20 cellular contexts compared by ENCODE assay signal in the genomic region with DNA sequence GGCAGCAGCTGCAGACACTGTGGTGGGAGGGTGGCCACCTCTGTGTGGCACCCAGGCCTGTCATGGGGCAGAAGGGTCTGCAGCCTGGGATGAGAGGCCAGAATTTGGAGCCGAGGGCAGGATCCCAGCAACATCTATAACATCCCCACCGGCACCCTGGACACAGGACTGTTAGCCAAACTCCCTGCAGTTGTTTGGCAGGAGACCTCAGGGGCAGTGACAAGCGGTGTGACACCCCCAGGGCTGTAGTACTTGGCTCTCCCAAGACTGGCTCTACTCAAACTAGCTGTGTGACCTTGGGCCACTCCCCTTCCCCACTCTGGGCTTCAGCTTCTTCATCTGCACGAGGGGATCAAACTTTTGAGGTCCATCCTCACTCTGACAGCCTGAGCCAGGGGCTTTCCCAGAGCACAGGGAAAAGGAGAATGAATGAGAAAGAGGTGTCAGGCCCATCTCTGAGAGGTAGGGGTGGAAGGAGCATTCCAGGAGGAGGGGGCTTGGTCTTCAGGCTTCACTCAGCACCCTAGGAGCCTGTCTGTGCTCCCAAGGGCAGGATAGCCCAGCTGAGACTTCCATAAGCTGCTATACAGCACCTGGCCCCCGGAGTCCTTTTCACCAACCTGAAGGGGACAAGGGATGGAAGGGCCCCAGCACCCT.
"Had no signal": no experiment of that assay in that cellular context is flagged by ENCODE, and none has a peak within 500 bp of the region (broad histone marks: within the 10 kb centered on the region; RNA-seq: fewer than 3 reads in every experiment).

No MANE protein-coding gene starts in this region.

- H3K4me3 Mint-ChIP-seq: naive thymus-derived CD8-positive, alpha-beta T cell; stimulated activated memory B cell treated with anti-CD40 and anti-IgM and Interleukin-4, amounts not matched to agents 10 μg/mL and 1 μg/mL and 100 μg/mL, for 72 hours; stimulated activated naive CD8-positive, alpha-beta T cell treated with anti-CD3 and anti-CD28 coated beads, Interleukin-15, Interleukin-2, amounts not matched to agents 100 ng/mL and 50 ng/mL, for 24 hours had no signal

- H3K36me3 Mint-ChIP-seq: naive thymus-derived CD8-positive, alpha-beta T cell had no signal

- H3K27ac ChIP-seq: dorsolateral prefrontal cortex, neutrophil, parathyroid adenoma, prostate gland, right atrium auricular region, sigmoid colon, suprapubic skin, transverse colon, upper lobe of right lung, uterus had no signal

- H2AFZ ChIP-seq: parathyroid adenoma had no signal

- H3K27me3 Mint-ChIP-seq: stimulated activated memory B cell treated with anti-CD40 and anti-IgM and Interleukin-4, amounts not matched to agents 10 μg/mL and 1 μg/mL and 100 μg/mL, for 72 hours had no signal

- H3K9me3 Mint-ChIP-seq: naive thymus-derived CD8-positive, alpha-beta T cell; stimulated activated memory B cell treated with anti-CD40 and anti-IgM and Interleukin-4, amounts not matched to agents 10 μg/mL and 1 μg/mL and 100 μg/mL, for 72 hours; stimulated activated naive CD8-positive, alpha-beta T cell treated with anti-CD3 and anti-CD28 coated beads, Interleukin-15, Interleukin-2, amounts not matched to agents 100 ng/mL and 50 ng/mL, for 24 hours had no signal

- H3K4me3 ChIP-seq: dorsolateral prefrontal cortex, lung, prostate gland, right atrium auricular region, sigmoid colon, suprapubic skin, transverse colon, upper lobe of right lung, uterus had no signal

- H3K27me3 ChIP-seq: dorsolateral prefrontal cortex, right atrium auricular region, sigmoid colon, suprapubic skin, transverse colon, upper lobe of right lung, uterus had no signal

- H3K4me1 ChIP-seq: parathyroid adenoma, prostate gland, right atrium auricular region, sigmoid colon, transverse colon, upper lobe of right lung, uterus had no signal

- ATAC-seq: naive thymus-derived CD8-positive, alpha-beta T cell; stimulated activated memory B cell treated with anti-CD40 and anti-IgM and Interleukin-4, amounts not matched to agents 10 μg/mL and 1 μg/mL and 100 μg/mL, for 72 hours; upper lobe of right lung had no signal

- H3K36me3 ChIP-seq: neutrophil, prostate gland, right atrium auricular region, sigmoid colon, suprapubic skin, transverse colon, upper lobe of right lung, uterus had no signal

- H3K79me2 ChIP-seq: parathyroid adenoma had no signal

- DNase-seq: cerebellar nuclear complex; dorsolateral prefrontal cortex; effector CD4-positive, alpha-beta T cell; mesenchymal stem cell; midbrain; naive thymus-derived CD8-positive, alpha-beta T cell; sigmoid colon; stimulated activated CD4-positive, alpha-beta T cell treated with anti-CD3 and anti-CD28 coated beads, Interleukin-2, amount 100 ng/mL, for 24 hours; stimulated activated CD4-positive, alpha-beta T cell treated with anti-CD3 and anti-CD28 coated beads, Interleukin-4, amount 100 ng/mL, for 24 hours; transverse colon; upper lobe of right lung; uterus had no signal

- H3K27ac Mint-ChIP-seq: stimulated activated memory B cell treated with anti-CD40 and anti-IgM and Interleukin-4, amounts not matched to agents 10 μg/mL and 1 μg/mL and 100 μg/mL, for 72 hours; stimulated activated naive CD8-positive, alpha-beta T cell treated with anti-CD3 and anti-CD28 coated beads, Interleukin-15, Interleukin-2, amounts not matched to agents 100 ng/mL and 50 ng/mL, for 24 hours had no signal
